ENCODE assay signal across 11 cellular contexts in genomic region chr10:72218329-72218728, GRCh38. TPM values are rescaled to one million over a fixed set of nuclear protein-coding genes. Genes with fewer than 3 reads are reported as not detected.
A peak's percentile ranks its signal among the peaks of the same experiment; 100 is the strongest.
DNase-seq lines count a peak whose midpoint lies in the region; ATAC-seq and TF ChIP-seq lines count a peak whose summit lies in the region.
"Had no signal": no experiment of that assay in that cellular context is flagged by ENCODE, and none has a peak within 500 bp of the region (broad histone marks: within the 10 kb centered on the region; RNA-seq: fewer than 3 reads in every experiment).

No MANE protein-coding gene starts in this region.

- in situ Hi-C loops in G401 (cut with HindIII; ENCODE audit: low sequenced_read_pairs), result no loop called here

- H3K27me3 ChIP-seq in HL-60 (ENCODE audit: insufficient read depth, poor library complexity, severe bottlenecking), result no peaks in the 10 kb centered on the region

- peak overlapping the region; percentile 62 for H3K4me3 Mint-ChIP-seq in natural killer cell

- TF ChIP-seq CTCF in HL-60 (IDR thresholded peaks at IDR 0.05; ENCODE audit: insufficient read depth, low read length) (no peak), natural killer cell (IDR thresholded peaks at IDR 0.05) (no peak)

- no peak overlapping the region for H3K4me3 ChIP-seq in HL-60 (replicated peaks; ENCODE audit: insufficient read depth, low read length)

- intact Hi-C loops in natural killer cell (cut with micrococcal nuclease), result loop anchor here (5.0 kb wide), 1 partner anchor 131 kb away; the partner anchor contains the start of gene SPOCK2

- H3K27me3 Mint-ChIP-seq in natural killer cell (ENCODE audit: low read depth in 2 of 2), result no peaks in the 10 kb centered on the region

- H3K27ac Mint-ChIP-seq in natural killer cell, result peak overlapping the region; percentile 87 to 88

- DNase-seq in AML-193 (lab: John Stamatoyannopoulos, UW) (peak; percentile 64 to 78), HL-60 (ENCODE audit: low read depth in 1 of 2, low spot score in 1 of 2) (no peak), natural killer cell (no peak), G401 (ENCODE audit: low spot score) (no peak), dedifferentiated amniotic fluid mesenchymal stem cell (ENCODE audit: extremely low spot score) (no peak), superior temporal gyrus (ENCODE audit: extremely low spot score) (no peak)
- DNase-seq: activated CD8-positive, alpha-beta memory T cell treated with anti-CD3 and anti-CD28 coated beads for 24 hours; HCEC 1CT; NCI-H1105 treated with DMSO at 0.1 percent for 48 hours had no signal

- ATAC-seq in natural killer cell (no peak), GM18868 (IDR thresholded peaks at IDR 0.05; ENCODE audit: unreplicated experiment) (no peak)

- H3K9me3 Mint-ChIP-seq in natural killer cell, result no peaks in the 10 kb centered on the region

- H3K36me3 Mint-ChIP-seq in natural killer cell, result no peaks in the 10 kb centered on the region

- H3K27ac ChIP-seq in HL-60 (replicated peaks), result peak overlapping the region; percentile 53
- peak overlapping the region; percentile 42 for H3K27ac ChIP-seq in angular gyrus (ENCODE audit: low read depth, low read length)

- H3K4me1 Mint-ChIP-seq in natural killer cell, result peaks cover 20 to 41% of the 10 kb centered on the region in 2 donors

RNA-seq across cellular contexts. Expression of gene ASCC1, which starts 2.3 kb away (rescaled TPM):
- total RNA-seq in natural killer cell, result 10 to 100 TPM; 26.0 to 35.2 (median 29.3) TPM
- 14.1 and 19.6 TPM in 2 replicates for total RNA-seq in G401 (2014; rRNA removed; shearing (Covaris generic))

RNA-seq across cellular contexts. Expression of gene ANAPC16, which starts 2.5 kb away (rescaled TPM):
- total RNA-seq in natural killer cell, result 10 to 100 TPM; 70.9 to 77.0 (median 71.0) TPM
- 105 and 108 TPM in 2 replicates for total RNA-seq in G401 (2014; rRNA removed; shearing (Covaris generic))

RNA-seq across cellular contexts. Expression of gene DDIT4, which starts 55.4 kb away (rescaled TPM):
- 100 to 1,000 TPM; 174 to 232 (median 200) TPM for total RNA-seq in natural killer cell
- 192 and 262 TPM in 2 replicates for total RNA-seq in G401 (2014; rRNA removed; shearing (Covaris generic))

Comparison
In these comparisons a context has a peak if more than half of its experiments do, and no peak if none do; other contexts are left out.
1. DNase-seq: peak in AML-193 (2 of 2); none in HL-60 (0 of 2), natural killer cell (single experiment), G401 (single experiment), dedifferentiated amniotic fluid mesenchymal stem cell (single experiment) and superior temporal gyrus (single experiment).